In genomic region chr1:1646326-1646725, GRCh38 we compare ENCODE assay signal across 1 cellular context. TPM values are rescaled to one million over a fixed set of nuclear protein-coding genes. Genes with fewer than 3 reads are reported as not detected.
"Had no signal": no experiment of that assay in that cellular context is flagged by ENCODE, and none has a peak within 500 bp of the region (broad histone marks: within the 10 kb centered on the region; RNA-seq: fewer than 3 reads in every experiment).

No MANE protein-coding gene starts in this region.

RNA-seq across cellular contexts. Expression of gene MMP23B, which starts 14.4 kb away (rescaled TPM):
- total RNA-seq: SK-MEL-5 had no signal
